20 cellular contexts compared by ENCODE assay signal in the genomic region with DNA sequence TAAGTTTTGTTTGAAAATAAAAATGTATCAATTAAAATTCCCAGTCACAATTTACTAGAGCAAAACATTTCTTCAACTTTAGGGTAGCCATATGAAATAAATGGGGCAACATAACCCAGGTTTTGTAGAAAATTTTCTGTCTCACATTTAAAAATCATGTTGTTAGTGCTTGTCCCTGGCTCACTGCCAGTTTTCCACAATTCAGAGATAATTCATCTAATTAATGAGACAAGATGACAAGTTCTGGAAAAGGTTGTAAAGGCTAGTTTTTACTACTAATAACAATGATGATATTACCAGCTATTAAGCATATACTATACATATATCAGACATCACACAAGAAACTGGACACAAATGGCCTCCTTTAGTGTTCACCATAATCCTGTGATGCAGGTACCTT. TPM values are rescaled to one million over a fixed set of nuclear protein-coding genes. Genes with fewer than 3 reads are reported as not detected.
DNase-seq lines count a peak whose midpoint lies in the region; ATAC-seq, FAIRE-seq and TF ChIP-seq lines count a peak whose summit lies in the region.
"Had no signal": no experiment of that assay in that cellular context is flagged by ENCODE, and none has a peak within 500 bp of the region (broad histone marks: within the 10 kb centered on the region; RNA-seq: fewer than 3 reads in every experiment).

No MANE protein-coding gene starts in this region.

- no peak overlapping the region for H3K4me2 ChIP-seq in endothelial cell of umbilical vein (ENCODE audit: insufficient read depth, low read length)
- H3K4me2 ChIP-seq: GM23338 had no signal

- no peak for TF ChIP-seq POLR2A in endothelial cell of umbilical vein (IDR thresholded peaks at IDR 0.05; ENCODE audit: low read depth, low read length)

- dilution Hi-C loops in endothelial cell of umbilical vein (cut with MboI; ENCODE audit: extremely low pct_ligation_motif_present, low sequenced_read_pairs): no loop called here

- H3K9ac ChIP-seq in endothelial cell of umbilical vein (replicated peaks; ENCODE audit: extremely low read depth, insufficient read depth, low read length): no peak overlapping the region

- H3K36me3 ChIP-seq in BE2C (no peaks in the 10 kb centered on the region), endothelial cell of umbilical vein (ENCODE audit: control insufficient read depth in 2 of 2, extremely low read depth in 1 of 2, insufficient read depth in 2 of 2, low read length in 2 of 2) (no peaks in the 10 kb centered on the region)
- H3K36me3 ChIP-seq: prostate gland, SJSA1 had no signal

- TF ChIP-seq CTCF in BE2C (IDR thresholded peaks at IDR 0.05; ENCODE audit: low read depth, low read length): no peak
- TF ChIP-seq CTCF in endothelial cell of umbilical vein (IDR thresholded peaks at IDR 0.05; ENCODE audit: extremely low read depth in 1 of 2, insufficient read depth in 1 of 2, low read depth in 1 of 2, low read length in 2 of 2): no peak

- POLR2A ChIA-PET in endothelial cell of umbilical vein (lab: Charles Lee): no interaction called here

- no peaks in the 10 kb centered on the region for H4K20me1 ChIP-seq in endothelial cell of umbilical vein (replicated peaks; ENCODE audit: control insufficient read depth, extremely low read depth, insufficient read depth, low read length)

- H2AFZ ChIP-seq in endothelial cell of umbilical vein (ENCODE audit: low read depth, low read length): no peak overlapping the region
- H2AFZ ChIP-seq: GM23338 had no signal

- DNase-seq in BE2C (peak; percentile 26), COR-L47 (lab: John Stamatoyannopoulos, UW) (peak; percentile 29), NCI-H69 (lab: John Stamatoyannopoulos, UW) (peak; percentile 72), endothelial cell of umbilical vein (ENCODE audit: low read depth, low spot score) (peak; percentile 50), ecto neural progenitor cell (ENCODE audit: low spot score) (no peak)
- no peak for DNase-seq in activated CD4-positive, alpha-beta T cell treated with anti-CD3 and anti-CD28 coated beads for 48 hours
- DNase-seq: activated CD4-positive, alpha-beta T cell treated with anti-CD3 and anti-CD28 coated beads, Interleukin-2, amount 10 ng/mL, durations not matched to agents 24 days and 14 days; activated naive CD4-positive, alpha-beta T cell treated with anti-CD3 and anti-CD28 coated beads for 36 hours; activated T-cell treated with anti-CD3 and anti-CD28 coated beads, Interleukin-2, amount 50 U/mL, for 72 hours; CD4-positive, alpha-beta memory T cell; KBM-7; kidney glomerular epithelial cell; NCI-H1930; NCI-H510A; trophoblast cell had no signal

- intact Hi-C loops in endothelial cell of umbilical vein (cut with micrococcal nuclease): no loop called here

- H3K4me1 ChIP-seq in BE2C (peaks cover 14% of the 10 kb centered on the region), endothelial cell of umbilical vein (ENCODE audit: control insufficient read depth, extremely low read depth, insufficient read depth, low read length) (no peaks in the 10 kb centered on the region)
- H3K4me1 ChIP-seq: SJSA1 had no signal

- H3K27me3 ChIP-seq in BE2C (no peaks in the 10 kb centered on the region), endothelial cell of umbilical vein (ENCODE audit: control insufficient read depth in 2 of 2, insufficient read depth in 2 of 2, low read length in 2 of 2) (no peaks in the 10 kb centered on the region)
- H3K27me3 ChIP-seq: SJSA1 had no signal

- H3K9me1 ChIP-seq in endothelial cell of umbilical vein (replicated peaks; ENCODE audit: control insufficient read depth, extremely low read depth, insufficient read depth, low read length): no peaks in the 10 kb centered on the region

- no peaks in the 10 kb centered on the region for H3K79me2 ChIP-seq in endothelial cell of umbilical vein (ENCODE audit: control insufficient read depth, insufficient read depth, low read length)

- H3K27ac ChIP-seq in endothelial cell of umbilical vein (ENCODE audit: insufficient read depth, low read depth, low read length): no peak overlapping the region
- H3K27ac ChIP-seq: prostate gland, SJSA1 had no signal

- H3K4me3 ChIP-seq in BE2C (ENCODE audit: low read depth, low read length) (no peak overlapping the region), endothelial cell of umbilical vein (replicated peaks in 1 of 3; ENCODE audit: insufficient read depth in 1 of 3, low read depth in 1 of 3, low read length in 3 of 3) (no peak overlapping the region)
- H3K4me3 ChIP-seq: GM23338, prostate gland, SJSA1 had no signal

- ATAC-seq in activated CD4-positive, CD25-positive, alpha-beta regulatory T cell treated with anti-CD3 and anti-CD28 coated beads, Interleukin-2, amount 50 U/mL, for 24 hours: no peak
- ATAC-seq: activated T-cell treated with anti-CD3 and anti-CD28 coated beads, Interleukin-2, amount 50 U/mL, for 72 hours; GM23338 had no signal

- CTCF ChIA-PET in endothelial cell of umbilical vein (lab: Charles Lee): interaction anchor here (0.5 to 1.0 kb wide), 2 partner anchors 19 to 38 kb away, joined by 3 to 4 read pairs; no protein-coding TSS in a partner anchor

- H3K9me3 ChIP-seq in BE2C: no peaks in the 10 kb centered on the region
- H3K9me3 ChIP-seq in endothelial cell of umbilical vein (replicated peaks; ENCODE audit: control insufficient read depth, insufficient read depth, low read length): no peaks in the 10 kb centered on the region
- H3K9me3 ChIP-seq: prostate gland, SJSA1 had no signal

- BruUV-seq in endothelial cell of umbilical vein (replicated peaks; lab: Mats Ljungman, UMichigan): no TSS peak

- FAIRE-seq in endothelial cell of umbilical vein (lab: Jason Lieb, UNC): no peak
- FAIRE-seq: GM18507 had no signal

TF ChIP-seq in endothelial cell of umbilical vein, 7 proteins besides CTCF, POLR2A, EP300 and RAD21:
- TF ChIP-seq JUN (IDR thresholded peaks at IDR 0.05; ENCODE audit: borderline replicate concordance, insufficient read depth, insufficient read length, low read depth) (no peak), GATA2 (IDR thresholded peaks at IDR 0.05; ENCODE audit: insufficient read depth, insufficient read length, low read depth, low read length) (no peak), EZH2 (IDR thresholded peaks at IDR 0.05; ENCODE audit: borderline replicate concordance, low read depth, low read length, severe bottlenecking) (no peak), MYC (IDR thresholded peaks at IDR 0.05; ENCODE audit: low read depth, low read length) (no peak), FOS (IDR thresholded peaks at IDR 0.05; ENCODE audit: borderline replicate concordance, insufficient read depth, low read length) (no peak), POLR2AphosphoS5 (IDR thresholded peaks at IDR 0.05; ENCODE audit: insufficient read depth, low read depth, low read length) (no peak)
- TF ChIP-seq, protein P1, sequence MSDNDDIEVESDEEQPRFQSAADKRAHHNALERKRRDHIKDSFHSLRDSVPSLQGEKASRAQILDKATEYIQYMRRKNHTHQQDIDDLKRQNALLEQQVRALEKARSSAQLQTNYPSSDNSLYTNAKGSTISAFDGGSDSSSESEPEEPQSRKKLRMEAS (IDR thresholded peaks at IDR 0.05; ENCODE audit: insufficient read depth, insufficient read length): no peak

RNA-seq across cellular contexts. Expression of a gene that starts 45.9 kb away (rescaled TPM):
- polyA plus RNA-seq in BE2C (2012; ENCODE audit: insufficient read depth, insufficient read length, low read depth): 4.3 TPM
- total RNA-seq in endothelial cell of umbilical vein: 11.1 and 13.0 TPM in 2 replicates
- polyA plus RNA-seq in endothelial cell of umbilical vein: 3.5 and 4.0 TPM in 2 replicates
- polyA plus RNA-seq in endothelial cell of umbilical vein (2011; cell fraction: cytosol; rRNA removed): 4.6 and 5.1 TPM in 2 replicates
- polyA plus RNA-seq in endothelial cell of umbilical vein (2011; cell fraction: nucleus; rRNA removed): 3.7 and 4.0 TPM in 2 replicates
- polyA plus RNA-seq in endothelial cell of umbilical vein (2012): 13.6 and 13.8 TPM in 2 replicates
- 7.6 and 8.1 TPM in 2 replicates for polyA minus RNA-seq in endothelial cell of umbilical vein
- polyA minus RNA-seq in endothelial cell of umbilical vein (2011; cell fraction: cytosol; rRNA and poly(A)+ RNA removed): 7.7 TPM
- polyA minus RNA-seq in endothelial cell of umbilical vein (2011; cell fraction: nucleus; rRNA and poly(A)+ RNA removed): 3.8 and 5.0 TPM in 2 replicates

Comparison
In these comparisons a context has a peak if more than half of its experiments do, and no peak if none do; other contexts are left out.
1. DNase-seq: peak in BE2C (single experiment), COR-L47 (single experiment), NCI-H69 (single experiment) and endothelial cell of umbilical vein (single experiment); none in activated CD4-positive, alpha-beta T cell treated with anti-CD3 and anti-CD28 coated beads for 48 hours (single experiment) and ecto neural progenitor cell (single experiment).